Comparison of ENCODE assay signal across 10 cellular contexts in the genomic region with DNA sequence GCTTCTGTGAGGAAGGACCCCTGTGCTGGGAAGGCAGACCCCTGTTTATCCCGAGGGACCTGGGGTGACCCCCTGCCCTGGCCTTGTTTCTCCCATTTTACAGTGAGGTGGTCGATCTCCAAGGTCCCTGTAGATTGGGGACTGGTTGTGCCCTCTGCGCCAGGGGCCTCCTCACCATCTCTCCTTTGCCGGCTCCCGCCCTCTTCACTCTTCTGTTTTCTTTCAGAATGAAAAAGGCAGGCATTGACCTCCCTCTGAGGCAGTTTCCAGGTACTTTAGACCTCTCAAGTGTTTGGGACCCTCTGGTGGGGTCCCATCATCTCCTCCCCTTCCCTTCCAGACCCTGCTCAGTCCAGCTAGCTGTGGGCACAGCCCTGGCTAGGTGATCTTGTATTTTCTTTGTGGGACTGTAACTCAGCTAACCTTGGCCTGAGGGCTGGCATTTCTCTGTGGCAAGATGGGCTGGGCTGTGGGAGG. TPM values are rescaled to one million over a fixed set of nuclear protein-coding genes. Genes with fewer than 3 reads are reported as not detected.
DNase-seq lines count a peak whose midpoint lies in the region; ATAC-seq, FAIRE-seq and TF ChIP-seq lines count a peak whose summit lies in the region.
"Had no signal": no experiment of that assay in that cellular context is flagged by ENCODE, and none has a peak within 500 bp of the region (broad histone marks: within the 10 kb centered on the region; RNA-seq: fewer than 3 reads in every experiment).

No MANE protein-coding gene starts in this region.

- H3K9me3 ChIP-seq in DOHH2 (ENCODE audit: control insufficient read depth, insufficient read depth, low read length): no peaks in the 10 kb centered on the region
- H3K9me3 ChIP-seq in T-helper 17 cell (ENCODE audit: control insufficient read depth, low read length, poor library complexity, severe bottlenecking): no peaks in the 10 kb centered on the region
- H3K9me3 ChIP-seq in fibroblast of lung (ENCODE audit: control insufficient read depth, insufficient read depth, low read depth, low read length): no peaks in the 10 kb centered on the region

- no peaks in the 10 kb centered on the region for H3K9me2 ChIP-seq in DOHH2 (replicated peaks; ENCODE audit: control insufficient read depth, low read length)

- no peaks in the 10 kb centered on the region for H3F3A ChIP-seq in DOHH2 (ENCODE audit: control insufficient read depth, insufficient read depth)

- H3K9ac ChIP-seq in fibroblast of lung (ENCODE audit: insufficient read depth, low read length): peak overlapping the region; percentile 94

- H3K4me1 Mint-ChIP-seq in T-helper 17 cell: peaks cover 28% of the 10 kb centered on the region
- peaks cover 40% of the 10 kb centered on the region for H3K4me1 Mint-ChIP-seq in progenitor cell of endocrine pancreas (ENCODE audit: low read depth)

- ATAC-seq in T-helper 17 cell: no peak

- peaks cover 36% of the 10 kb centered on the region for H3K27me3 ChIP-seq in DOHH2 (ENCODE audit: control insufficient read depth, low read length)
- H3K27me3 ChIP-seq in fibroblast of lung (ENCODE audit: control insufficient read depth, insufficient read depth, low read length): no peaks in the 10 kb centered on the region

- peak overlapping the region; percentile 92 for H3K4me2 ChIP-seq in DOHH2 (ENCODE audit: low read length)
- H3K4me2 ChIP-seq in fibroblast of lung (ENCODE audit: extremely low read depth, insufficient read depth, low read length): peak overlapping the region; percentile 94

- no peaks in the 10 kb centered on the region for H3K79me2 ChIP-seq in DOHH2 (ENCODE audit: control insufficient read depth, low read length)
- peaks cover 68% of the 10 kb centered on the region for H3K79me2 ChIP-seq in fibroblast of lung (ENCODE audit: control insufficient read depth, insufficient read depth, low read length)

- H3K27me3 Mint-ChIP-seq in T-helper 17 cell: no peaks in the 10 kb centered on the region
- H3K27me3 Mint-ChIP-seq in progenitor cell of endocrine pancreas: no peaks in the 10 kb centered on the region

- TF ChIP-seq CTCF in DOHH2 (IDR thresholded peaks at IDR 0.05; ENCODE audit: low read depth, low read length, poor library complexity, severe bottlenecking): no peak
- TF ChIP-seq CTCF in fibroblast of lung (conservative IDR thresholded peaks at IDR 0.05 in 1 of 2, IDR thresholded peaks at IDR 0.05 in 1 of 2; ENCODE audit: low read depth in 1 of 2, low read length in 2 of 2): no peak
- no peak for TF ChIP-seq CTCF in progenitor cell of endocrine pancreas (IDR thresholded peaks at IDR 0.05; ENCODE audit: unreplicated experiment)

- H3K36me3 Mint-ChIP-seq in T-helper 17 cell (ENCODE audit: low read depth) (no peaks in the 10 kb centered on the region), progenitor cell of endocrine pancreas (ENCODE audit: insufficient read depth) (peaks cover 4% of the 10 kb centered on the region)

- H3K4me3 Mint-ChIP-seq in T-helper 17 cell: peak overlapping the region; percentile 98
- peak overlapping the region; percentile 99 for H3K4me3 Mint-ChIP-seq in progenitor cell of endocrine pancreas (ENCODE audit: low read depth)

- H2AFZ ChIP-seq in fibroblast of lung (ENCODE audit: low read length): no peak overlapping the region

- H3K36me3 ChIP-seq in DOHH2 (ENCODE audit: control insufficient read depth, low read length) (no peaks in the 10 kb centered on the region), fibroblast of lung (ENCODE audit: control insufficient read depth, insufficient read depth, low read length) (peaks cover 29% of the 10 kb centered on the region)

- H3K27ac ChIP-seq in DOHH2 (ENCODE audit: low read depth, low read length) (no peak overlapping the region), fibroblast of lung (ENCODE audit: insufficient read depth, low read length) (peak overlapping the region; percentile 91)

- H3K4me3 ChIP-seq in DOHH2 (ENCODE audit: low read length) (no peak overlapping the region), fibroblast of lung (replicated peaks in 1 of 4; ENCODE audit: control extremely low read depth in 1 of 4, insufficient read depth in 1 of 4, low read depth in 3 of 4, low read length in 4 of 4) (peak overlapping the region; percentile 89 to 99 (median 99))

- no peak for FAIRE-seq in HTR-8/SVneo (lab: Jason Lieb, UNC)
- FAIRE-seq: endometrium had no signal

- H3K4me1 ChIP-seq in DOHH2 (ENCODE audit: control insufficient read depth, low read length) (peaks cover 16% of the 10 kb centered on the region), fibroblast of lung (ENCODE audit: control insufficient read depth, extremely low read depth, insufficient read depth, low read length) (peaks cover 45% of the 10 kb centered on the region)

- no peaks in the 10 kb centered on the region for H3K9me3 Mint-ChIP-seq in progenitor cell of endocrine pancreas (ENCODE audit: low read depth)

- DNase-seq in T-helper 17 cell (no peak), fibroblast of lung (ENCODE audit: low read depth in 2 of 2) (no peak), progenitor cell of endocrine pancreas (ENCODE audit: low spot score, unreplicated experiment) (no peak), NCI-H345 (lab: John Stamatoyannopoulos, UW) (no peak), NCI-H2227 treated with DMSO at 0.1 percent for 48 hours (lab: John Stamatoyannopoulos, UW) (no peak), HTR-8/SVneo (ENCODE audit: insufficient read length, low spot score) (no peak), HT-29 (ENCODE audit: low spot score) (no peak)
- DNase-seq: NCI-H748 treated with DMSO at 0.1 percent for 48 hours had no signal

- no peaks in the 10 kb centered on the region for H4K20me1 ChIP-seq in DOHH2 (ENCODE audit: control insufficient read depth, insufficient read depth, low read depth, low read length)
- H4K20me1 ChIP-seq in fibroblast of lung (ENCODE audit: control insufficient read depth, extremely low read depth, insufficient read depth, low read length): peaks cover 9% of the 10 kb centered on the region

- peak overlapping the region; percentile 94 for H3K27ac Mint-ChIP-seq in T-helper 17 cell
- H3K27ac Mint-ChIP-seq in progenitor cell of endocrine pancreas: peak overlapping the region; percentile 99

RNA-seq across cellular contexts. Expression of gene SERPINH1, which starts 1.5 kb away (rescaled TPM):
- 1 to 10 TPM; 3.5 to 3.6 TPM for total RNA-seq in T-helper 17 cell
- 750 and 828 TPM in 2 replicates for total RNA-seq in fibroblast of lung
- 373 and 491 TPM in 2 replicates for polyA plus RNA-seq in fibroblast of lung
- polyA plus RNA-seq in fibroblast of lung (2012): 777 and 1,001 TPM in 2 replicates
- 802 and 1,363 TPM in 2 replicates for polyA minus RNA-seq in fibroblast of lung (ENCODE audit: low replicate concordance)
- 223 and 234 TPM in 2 replicates for total RNA-seq in progenitor cell of endocrine pancreas
- 138 and 141 TPM in 2 replicates for total RNA-seq in HT-29 (2014; rRNA removed; shearing (Covaris generic))

RNA-seq across cellular contexts. Expression of gene GDPD5, which starts 37.8 kb away (rescaled TPM):
- total RNA-seq in T-helper 17 cell (100 to 1,000 TPM in 1 of 2 donors, 10 to 100 TPM in 1; 77.3 to 108 TPM), fibroblast of lung (2.5 and 3.3 TPM in 2 replicates), progenitor cell of endocrine pancreas (32.4 and 33.1 TPM in 2 replicates)
- polyA plus RNA-seq in fibroblast of lung: 2.0 and 3.1 TPM in 2 replicates
- polyA plus RNA-seq in fibroblast of lung (2012): 4.1 and 5.3 TPM in 2 replicates
- 18.1 and 21.0 TPM in 2 replicates for polyA minus RNA-seq in fibroblast of lung (ENCODE audit: low replicate concordance)
- 2.8 and 4.0 TPM in 2 replicates for total RNA-seq in HT-29 (2014; rRNA removed; shearing (Covaris generic))

Comparison
In these comparisons a context has a peak if more than half of its experiments do, and no peak if none do; other contexts are left out.
1. RNA of gene SERPINH1, which starts 1.5 kb away (total RNA-seq): 750 to 828 TPM in fibroblast of lung, 223 to 234 TPM in progenitor cell of endocrine pancreas and 138 to 141 TPM in HT-29; 3.5 to 3.6 TPM in T-helper 17 cell; every median in the first group is over 10 times any median in the second.